2 cellular contexts compared by ENCODE assay signal in genomic region chr22:50626314-50626855, GRCh38.
TF ChIP-seq lines count a peak whose summit lies in the region.

No MANE protein-coding gene starts in this region.

TF ChIP-seq in HCT116, 20 proteins besides CTCF, POLR2A, EP300 and RAD21:
- TF ChIP-seq POLR2AphosphoS5 (IDR thresholded peaks at IDR 0.05; ENCODE audit: low read depth, low read length): no peak
- no peak for TF ChIP-seq ZFX (IDR thresholded peaks at IDR 0.05)
- TF ChIP-seq ELF1 (IDR thresholded peaks at IDR 0.05; ENCODE audit: borderline replicate concordance, low read depth): no peak
- no peak for TF ChIP-seq TCF7L2 (IDR thresholded peaks at IDR 0.05; ENCODE audit: borderline replicate concordance, extremely low read depth, insufficient read depth, insufficient read length)
- TF ChIP-seq EGR1 (IDR thresholded peaks at IDR 0.05; ENCODE audit: low read depth): no peak
- TF ChIP-seq SP1 (IDR thresholded peaks at IDR 0.05; ENCODE audit: low read depth): no peak
- no peak for TF ChIP-seq FOSL1 (IDR thresholded peaks at IDR 0.05; ENCODE audit: low read depth)
- no peak for TF ChIP-seq CEBPB (IDR thresholded peaks at IDR 0.05; ENCODE audit: low read depth)
- TF ChIP-seq REST (IDR thresholded peaks at IDR 0.05; ENCODE audit: low read depth): no peak
- TF ChIP-seq YY1 (IDR thresholded peaks at IDR 0.05; ENCODE audit: extremely low read depth, insufficient replicate concordance, low read depth, low read length): no peak
- TF ChIP-seq SRF (IDR thresholded peaks at IDR 0.05; ENCODE audit: low read depth): no peak
- no peak for TF ChIP-seq ZBTB33 (IDR thresholded peaks at IDR 0.05; ENCODE audit: extremely low read depth, insufficient replicate concordance, low read length)
- no peak for TF ChIP-seq EZH2 (IDR thresholded peaks at IDR 0.05)
- TF ChIP-seq ATF3 (IDR thresholded peaks at IDR 0.05): no peak
- no peak for TF ChIP-seq CBX3 (IDR thresholded peaks at IDR 0.05; ENCODE audit: low read depth)
- no peak for TF ChIP-seq EZH2phosphoT487 (IDR thresholded peaks at IDR 0.05; ENCODE audit: borderline replicate concordance)
- no peak for TF ChIP-seq ZNF274 (IDR thresholded peaks at IDR 0.05; ENCODE audit: low read depth, low read length)
- TF ChIP-seq SIN3A (IDR thresholded peaks at IDR 0.05; ENCODE audit: low read depth): no peak

TF ChIP-seq in GM12878, 131 proteins besides CTCF, POLR2A, EP300 and RAD21:
- TF ChIP-seq ZBTB4 (CRISPR knock-in tag; IDR thresholded peaks at IDR 0.05): no peak
- no peak for TF ChIP-seq GABPA (IDR thresholded peaks at IDR 0.05; ENCODE audit: low read depth)
- no peak for TF ChIP-seq CBFB (IDR thresholded peaks at IDR 0.05; ENCODE audit: low read depth)
- no peak for TF ChIP-seq RELB (IDR thresholded peaks at IDR 0.05; ENCODE audit: low read depth)
- no peak for TF ChIP-seq WRNIP1 (IDR thresholded peaks at IDR 0.05; ENCODE audit: borderline replicate concordance, low read depth, low read length)
- TF ChIP-seq ZNF592 (IDR thresholded peaks at IDR 0.05): no peak
- no peak for TF ChIP-seq FOXK2 (IDR thresholded peaks at IDR 0.05)
- no peak for TF ChIP-seq PKNOX1 (IDR thresholded peaks at IDR 0.05)
- TF ChIP-seq ATF7 (IDR thresholded peaks at IDR 0.05; ENCODE audit: low read depth): no peak
- no peak for TF ChIP-seq CHD4 (IDR thresholded peaks at IDR 0.05)
- TF ChIP-seq HDGF (IDR thresholded peaks at IDR 0.05): no peak
- TF ChIP-seq E2F8 (IDR thresholded peaks at IDR 0.05; ENCODE audit: low read depth, partially characterized antibody): no peak
- no peak for TF ChIP-seq MEF2A (IDR thresholded peaks at IDR 0.05; ENCODE audit: insufficient read depth, low read depth, low read length)
- no peak for TF ChIP-seq BCL3 (IDR thresholded peaks at IDR 0.05; ENCODE audit: borderline replicate concordance, insufficient read depth, low read depth, low read length, poor library complexity, severe bottlenecking)
- TF ChIP-seq SMC3 (IDR thresholded peaks at IDR 0.05; ENCODE audit: borderline replicate concordance, low read length): no peak
- TF ChIP-seq IKZF2 (IDR thresholded peaks at IDR 0.05): no peak
- TF ChIP-seq POU2F2 (IDR thresholded peaks at IDR 0.05; ENCODE audit: borderline replicate concordance, low read depth, low read length): no peak
- no peak for TF ChIP-seq SMAD5 (IDR thresholded peaks at IDR 0.05; ENCODE audit: low read depth)
TF ChIP-seq in GM12878: peak in this region for 0.
